ENCODE assay signal across 12 cellular contexts in the genomic region with DNA sequence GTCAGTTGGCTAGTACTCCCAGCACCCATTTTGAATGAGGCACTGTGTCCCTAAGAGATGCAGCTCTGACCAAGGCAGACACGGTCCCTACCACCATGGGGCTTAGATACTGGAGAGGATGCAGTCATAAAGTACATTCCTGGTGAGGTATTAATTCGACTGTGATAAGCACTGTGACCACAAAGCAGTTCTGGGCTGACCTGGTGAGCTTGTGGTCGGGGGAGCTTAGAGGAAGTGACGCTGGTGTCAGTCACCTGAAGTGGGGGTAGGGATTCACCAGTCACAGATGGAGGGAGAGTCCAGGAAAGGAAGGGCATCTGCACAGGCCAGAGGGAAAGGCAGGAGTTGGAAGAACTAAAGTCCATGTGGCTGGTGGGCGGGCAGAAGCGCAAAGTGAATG. TPM values are rescaled to one million over a fixed set of nuclear protein-coding genes. Genes with fewer than 3 reads are reported as not detected.
A peak's percentile ranks its signal among the peaks of the same experiment; 100 is the strongest.
DNase-seq lines count a peak whose midpoint lies in the region; ATAC-seq and TF ChIP-seq lines count a peak whose summit lies in the region.
"Had no signal": no experiment of that assay in that cellular context is flagged by ENCODE, and none has a peak within 500 bp of the region (broad histone marks: within the 10 kb centered on the region; RNA-seq: fewer than 3 reads in every experiment).

No MANE protein-coding gene starts in this region.

- H3K9me3 Mint-ChIP-seq in Calu3 (ENCODE audit: low read depth, unreplicated experiment): no peaks in the 10 kb centered on the region

- H3K9me3 ChIP-seq in T-helper 17 cell (ENCODE audit: control insufficient read depth, low read length, poor library complexity, severe bottlenecking): no peaks in the 10 kb centered on the region
- no peaks in the 10 kb centered on the region for H3K9me3 ChIP-seq in ovary

- H3K27ac Mint-ChIP-seq in Calu3 (ENCODE audit: unreplicated experiment) (peak overlapping the region; percentile 40), T-helper 17 cell (peak overlapping the region; percentile 63)

- H3K36me3 Mint-ChIP-seq in Calu3 (ENCODE audit: insufficient read depth, unreplicated experiment) (peaks cover 6% of the 10 kb centered on the region), T-helper 17 cell (ENCODE audit: low read depth) (no peaks in the 10 kb centered on the region)

- no peak for TF ChIP-seq POLR2A in ovary (IDR thresholded peaks at IDR 0.05)

- CTCF ChIA-PET in Calu3 (lab: Charles Lee): no interaction called here

- TF ChIP-seq EP300 in ovary (IDR thresholded peaks at IDR 0.05): no peak

- intact Hi-C loops in Calu3 (cut with micrococcal nuclease; ENCODE audit: unreplicated experiment) (loop anchor here (10.0 kb wide), 1 partner anchor 134 kb away; no protein-coding TSS in a partner anchor), ovary (cut with DNase I) (no loop called here)

- BruUV-seq in Calu3 (replicated peaks; lab: Mats Ljungman, UMichigan): no TSS peak

- H3K4me3 ChIP-seq in foreskin fibroblast (ENCODE audit: low read depth in 1 of 2, low read length in 2 of 2): no peak overlapping the region
- H3K4me3 ChIP-seq in ovary: no peak overlapping the region

- H3K4me1 Mint-ChIP-seq in Calu3 (ENCODE audit: low read depth, unreplicated experiment): peaks cover 18% of the 10 kb centered on the region
- peaks cover 3% of the 10 kb centered on the region for H3K4me1 Mint-ChIP-seq in T-helper 17 cell

- no peak overlapping the region for H3K27ac ChIP-seq in ovary

- no peaks in the 10 kb centered on the region for H3K27me3 ChIP-seq in ovary

- H3K4me1 ChIP-seq in ovary (ENCODE audit: insufficient read depth): peaks cover 3% of the 10 kb centered on the region

- H3K4me3 Mint-ChIP-seq in Calu3 (ENCODE audit: low read depth, unreplicated experiment): no peak overlapping the region
- H3K4me3 Mint-ChIP-seq in T-helper 17 cell: no peak overlapping the region

- H3K27me3 Mint-ChIP-seq in Calu3 (ENCODE audit: unreplicated experiment) (no peaks in the 10 kb centered on the region), T-helper 17 cell (no peaks in the 10 kb centered on the region)

- no peaks in the 10 kb centered on the region for H3K36me3 ChIP-seq in ovary

- WGBS in ovary, 3 donors: 83 to 88% (median 83%) methylated on average over 6 of the region's 6 CpGs

- DNase-seq in Calu3 (peak; percentile 41), H4 (ENCODE audit: low spot score) (peak; percentile 11), T-helper 17 cell (no peak), foreskin fibroblast (peak; percentile 2 to 17), NCI-H2081 (lab: John Stamatoyannopoulos, UW) (no peak), HuH-7.5 (ENCODE audit: low spot score) (no peak), ovary (no peak)
- DNase-seq in effector CD8-positive, alpha-beta T cell (lab: John Stamatoyannopoulos, UW): no peak
- DNase-seq: activated gamma-delta T cell treated with Interleukin-2 at 50 U/mL for 16 hours, NCI-H1417, SW 1271 had no signal

- ATAC-seq in T-helper 17 cell: no peak

- TF ChIP-seq CTCF in Calu3 (IDR thresholded peaks at IDR 0.05; ENCODE audit: unreplicated experiment) (no peak), foreskin fibroblast (IDR thresholded peaks at IDR 0.05; ENCODE audit: low read depth, low read length) (no peak), ovary (IDR thresholded peaks at IDR 0.05) (no peak)

RNA-seq across cellular contexts. Expression of gene CLTRN, which starts 15.8 kb away (rescaled TPM):
- 35.3 and 61.4 TPM in 2 replicates for total RNA-seq in Calu3 (2022)
- 0.12 TPM in 1 of 2 replicates, not detected in the other for total RNA-seq in H4 (2014; rRNA removed; shearing (Covaris generic))
- total RNA-seq in T-helper 17 cell: under 1 TPM; 0.22 to 0.29 TPM
- 1 to 10 TPM in 5 of 7 donors, under 1 TPM in 2; 0.23 to 1.9 (median 1.2) TPM for total RNA-seq in ovary
- polyA plus RNA-seq in ovary: 1 to 10 TPM; 1.7 to 2.9 TPM
- total RNA-seq: mesenteric fat pad had no signal

RNA-seq across cellular contexts. Expression of gene CA5B, which starts 57.7 kb away (rescaled TPM):
- total RNA-seq in Calu3 (2022): 5.6 and 6.4 TPM in 2 replicates
- 4.5 and 6.0 TPM in 2 replicates for total RNA-seq in H4 (2014; rRNA removed; shearing (Covaris generic))
- 10 to 100 TPM; 59.2 to 82.2 TPM for total RNA-seq in T-helper 17 cell
- 10 to 100 TPM; 11.8 to 39.5 (median 26.9) TPM for total RNA-seq in ovary
- polyA plus RNA-seq in ovary: 10 to 100 TPM in 1 of 2 donors, 1 to 10 TPM in 1; 6.5 to 24.1 TPM

Comparison
In these comparisons a context has a peak if more than half of its experiments do, and no peak if none do; other contexts are left out.
1. DNase-seq: peak in Calu3 (single experiment), H4 (single experiment) and foreskin fibroblast (2 of 2); none in T-helper 17 cell (0 of 3), NCI-H2081 (0 of 2), HuH-7.5 (single experiment), ovary (0 of 5) and effector CD8-positive, alpha-beta T cell (single experiment).
2. RNA of gene CLTRN, which starts 15.8 kb away (total RNA-seq): 35.3 to 61.4 TPM in Calu3; 0.23 to 1.9 TPM in ovary, 0.22 to 0.29 TPM in T-helper 17 cell and 0.12 TPM in H4; every median in the first group is over 10 times any median in the second.